18 cellular contexts compared by ENCODE assay signal in the genomic region with DNA sequence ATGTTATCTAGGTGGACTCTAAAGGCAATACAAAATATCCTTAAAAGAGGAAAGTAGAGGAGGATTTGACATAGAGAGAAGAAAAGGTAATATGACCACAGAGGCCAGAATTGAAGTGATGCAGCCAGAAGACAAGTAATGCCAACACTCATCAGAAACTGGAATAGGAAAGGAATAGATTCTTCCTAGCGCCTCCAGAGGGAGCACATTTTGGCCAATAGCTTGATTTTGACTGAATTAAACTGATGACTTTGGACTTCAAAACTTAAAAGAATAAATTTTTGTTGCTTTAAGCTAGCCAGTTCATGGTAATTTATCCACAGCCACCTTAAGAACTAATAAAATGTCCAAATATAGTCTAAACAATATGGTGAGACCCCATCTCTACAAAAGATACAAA.
"Had no signal": no experiment of that assay in that cellular context is flagged by ENCODE, and none has a peak within 500 bp of the region (broad histone marks: within the 10 kb centered on the region; RNA-seq: fewer than 3 reads in every experiment).

No MANE protein-coding gene starts in this region.

- DNase-seq: activated CD4-positive, alpha-beta T cell treated with anti-CD3 and anti-CD28 coated beads, Interleukin-2, amount 10 ng/mL, durations not matched to agents 7 days and 5 days; activated CD8-positive, alpha-beta memory T cell treated with anti-CD3 and anti-CD28 coated beads, Interleukin-2, amount 50 U/mL, for 48 hours; activated gamma-delta T cell treated with Interleukin-2 at 50 U/mL for 16 hours; amniotic stem cell; hippocampal formation; left ventricle myocardium inferior; mucosa of descending colon; naive thymus-derived CD4-positive, alpha-beta T cell; retina; stimulated activated CD4-positive, alpha-beta T cell treated with anti-CD3 and anti-CD28 coated beads, Interleukin-15, amount 100 ng/mL, for 24 hours; stimulated activated CD4-positive, alpha-beta T cell treated with anti-CD3 and anti-CD28 coated beads, Interleukin-4, amount 100 ng/mL, for 1 hour; stimulated activated naive B cell treated with anti-CD40 and anti-IgM and Interleukin-4, amounts not matched to agents 10 μg/mL and 1 μg/mL and 100 μg/mL, for 72 hours; thyroid gland; uterus had no signal

- H3K4me1 ChIP-seq: esophagus muscularis mucosa, left ventricle myocardium inferior, parathyroid adenoma, thyroid gland, uterus had no signal

- H3K9ac ChIP-seq: parathyroid adenoma had no signal

- H3K27ac Mint-ChIP-seq: activated CD4-positive, alpha-beta T cell treated with anti-CD3 and anti-CD28 coated beads, Interleukin-2, amount 10 ng/mL, durations not matched to agents 7 days and 5 days; activated naive CD8-positive, alpha-beta T cell; naive thymus-derived CD4-positive, alpha-beta T cell; stimulated activated naive B cell treated with anti-CD40 and anti-IgM and Interleukin-4, amounts not matched to agents 10 μg/mL and 1 μg/mL and 100 μg/mL, for 72 hours had no signal

- H3K27ac ChIP-seq: esophagus muscularis mucosa, left ventricle myocardium inferior, neutrophil, parathyroid adenoma, thyroid gland, uterus had no signal

- H3K4me3 ChIP-seq: esophagus muscularis mucosa, left ventricle myocardium inferior, mucosa of descending colon, thyroid gland, uterus had no signal

- H3K36me3 ChIP-seq: esophagus muscularis mucosa, left ventricle myocardium inferior, neutrophil, thyroid gland, uterus had no signal

- H3K36me3 Mint-ChIP-seq: activated naive CD8-positive, alpha-beta T cell; naive thymus-derived CD4-positive, alpha-beta T cell; stimulated activated naive B cell treated with anti-CD40 and anti-IgM and Interleukin-4, amounts not matched to agents 10 μg/mL and 1 μg/mL and 100 μg/mL, for 72 hours had no signal

- H3K27me3 Mint-ChIP-seq: activated CD4-positive, alpha-beta T cell treated with anti-CD3 and anti-CD28 coated beads, Interleukin-2, amount 10 ng/mL, durations not matched to agents 7 days and 5 days; activated naive CD8-positive, alpha-beta T cell; naive thymus-derived CD4-positive, alpha-beta T cell; stimulated activated naive B cell treated with anti-CD40 and anti-IgM and Interleukin-4, amounts not matched to agents 10 μg/mL and 1 μg/mL and 100 μg/mL, for 72 hours had no signal

- H3K4me1 Mint-ChIP-seq: activated CD4-positive, alpha-beta T cell treated with anti-CD3 and anti-CD28 coated beads, Interleukin-2, amount 10 ng/mL, durations not matched to agents 7 days and 5 days; stimulated activated naive B cell treated with anti-CD40 and anti-IgM and Interleukin-4, amounts not matched to agents 10 μg/mL and 1 μg/mL and 100 μg/mL, for 72 hours had no signal

- H3K9me3 ChIP-seq: esophagus muscularis mucosa, neutrophil, thyroid gland, uterus had no signal

- H3K4me3 Mint-ChIP-seq: activated CD4-positive, alpha-beta T cell treated with anti-CD3 and anti-CD28 coated beads, Interleukin-2, amount 10 ng/mL, durations not matched to agents 7 days and 5 days; activated naive CD8-positive, alpha-beta T cell; naive thymus-derived CD4-positive, alpha-beta T cell; stimulated activated naive B cell treated with anti-CD40 and anti-IgM and Interleukin-4, amounts not matched to agents 10 μg/mL and 1 μg/mL and 100 μg/mL, for 72 hours had no signal

- H2AFZ ChIP-seq: parathyroid adenoma had no signal

- H3K27me3 ChIP-seq: esophagus muscularis mucosa, neutrophil, thyroid gland, uterus had no signal

- H3K79me2 ChIP-seq: parathyroid adenoma had no signal
